ENCODE assay signal across 8 cellular contexts in the genomic region with DNA sequence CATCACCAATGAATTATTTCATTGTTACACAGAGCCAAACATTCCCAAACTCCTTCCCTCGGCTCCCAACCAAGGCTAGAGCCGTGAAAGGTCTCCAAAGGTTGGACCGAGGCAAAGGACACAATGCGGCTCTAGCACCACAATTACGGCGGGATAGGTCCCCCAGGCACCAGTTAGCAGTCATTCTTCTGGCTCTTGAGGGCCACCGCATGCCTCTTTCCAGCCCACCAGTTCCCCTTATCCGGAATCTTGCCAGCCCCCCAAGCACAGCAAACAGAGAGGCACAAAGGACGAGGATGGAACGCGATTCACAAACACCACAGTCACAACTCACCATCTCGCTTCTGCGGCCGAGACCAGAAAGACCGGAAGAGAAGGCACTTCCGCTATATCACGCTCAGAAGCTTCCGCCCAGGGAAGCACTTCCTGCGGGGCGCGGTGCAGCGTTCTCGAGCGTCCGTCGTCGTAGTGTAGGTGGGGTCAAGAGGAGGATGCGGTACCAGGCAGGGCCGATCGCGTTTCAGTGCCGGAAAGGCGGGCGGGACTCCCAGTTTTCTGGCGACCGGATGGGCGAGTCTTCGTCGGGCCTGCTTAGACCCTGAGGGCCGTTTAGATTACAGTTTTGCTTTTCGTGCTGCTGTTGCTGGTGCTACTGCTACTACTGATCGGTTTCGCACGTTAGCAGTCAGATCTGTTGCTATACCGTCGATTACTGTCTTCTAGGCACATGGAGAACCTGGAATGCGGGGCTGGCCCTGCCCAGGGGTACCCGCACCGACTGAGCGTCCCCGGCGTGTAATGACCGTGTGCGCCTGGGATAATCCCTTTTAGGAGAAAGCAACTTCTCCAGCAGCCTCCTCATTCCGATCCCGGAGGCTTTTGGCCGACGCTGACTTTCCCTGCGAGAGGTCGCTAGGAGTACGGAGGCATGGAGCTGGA. TPM values are rescaled to one million over a fixed set of nuclear protein-coding genes. Genes with fewer than 3 reads are reported as not detected.
DNase-seq lines count a peak whose midpoint lies in the region; ATAC-seq, FAIRE-seq and TF ChIP-seq lines count a peak whose summit lies in the region.

TSS of gene RPL37 (minus strand) at position 374 of the 939 bp plus-strand sequence. CDS start at position 337, 37 bp downstream.

- H3K9me3 ChIP-seq in HUES64 (ENCODE audit: insufficient read depth, low read depth, low read length) = no peaks in the 10 kb centered on the region; the same call in 1 of the 2 replicates
- H3K9me3 ChIP-seq in OCI-LY1 (ENCODE audit: low read length) = no peaks in the 10 kb centered on the region

- H4K20me1 ChIP-seq in OCI-LY1 (ENCODE audit: insufficient read depth, low read length) = no peaks in the 10 kb centered on the region

- intact Hi-C loops in Calu3 (cut with micrococcal nuclease; ENCODE audit: unreplicated experiment) = loop anchor here (2.0 kb wide), 1 partner anchor 44 kb away; no protein-coding TSS in a partner anchor

- TSS peak; percentile 100 for BruUV-seq in Calu3 (replicated peaks; lab: Mats Ljungman, UMichigan)

- 2% methylated on average over 61 of the region's 61 CpGs for WGBS in HUES64

- H3K9me2 ChIP-seq in OCI-LY1 (ENCODE audit: low read depth, low read length) = no peaks in the 10 kb centered on the region

- H3K9ac ChIP-seq in HUES64 (ENCODE audit: low read depth, low read length) (peak within 1 kb of the TSS; percentile 100), OCI-LY1 (ENCODE audit: low read length) (peak within 1 kb of the TSS; percentile 95)

- peak within 1 kb of the TSS; percentile 62; the same call in 1 of the 2 replicates for H2AFZ ChIP-seq in OCI-LY1 (ENCODE audit: low read length)

- H3K9me3 Mint-ChIP-seq in Calu3 (ENCODE audit: low read depth, unreplicated experiment) = no peaks in the 10 kb centered on the region
- H3K9me3 Mint-ChIP-seq in mesothelial cell of epicardium = no peaks in the 10 kb centered on the region

- peak within 1 kb of the TSS; percentile 93 for H3K27ac ChIP-seq in HUES64 (ENCODE audit: low read depth, low read length)
- H3K27ac ChIP-seq in OCI-LY1 (ENCODE audit: low read depth, low read length, poor library complexity, severe bottlenecking) = peak within 1 kb of the TSS; percentile 77

- FAIRE-seq in endometrium (lab: Jason Lieb, UNC) = peak; percentile 78

- peak within 1 kb of the TSS; percentile 94 for H3K4me3 ChIP-seq in HUES64 (ENCODE audit: low read length)
- peak within 1 kb of the TSS; percentile 92 for H3K4me3 ChIP-seq in OCI-LY1 (ENCODE audit: low read depth, low read length, poor library complexity, severe bottlenecking)

- DNase-seq in Calu3 (peak; percentile 93), mesothelial cell of epicardium (ENCODE audit: low spot score in 2 of 2, unreplicated experiment in 2 of 2) (peak; percentile 82 to 91)
- DNase-seq in activated CD8-positive, alpha-beta memory T cell treated with anti-CD3 and anti-CD28 coated beads, Interleukin-2, amount 50 U/mL, for 4 hours = peak; percentile 88
- peak; percentile 90 to 91 for DNase-seq in stimulated activated CD8-positive, alpha-beta memory T cell treated with anti-CD3 and anti-CD28 coated beads, Interleukin-15, amount 100 ng/mL, for 48 hours (ENCODE audit: low read depth in 2 of 2)

- H3K36me3 ChIP-seq in HUES64 (ENCODE audit: insufficient read depth, low read length) = peaks cover 47% of the 10 kb centered on the region
- peaks cover 47% of the 10 kb centered on the region for H3K36me3 ChIP-seq in OCI-LY1 (ENCODE audit: insufficient read depth, low read length)

- H3K4me1 ChIP-seq in HUES64 (ENCODE audit: insufficient read depth, low read length) = peaks cover 23% of the 10 kb centered on the region
- H3K4me1 ChIP-seq in OCI-LY1 (ENCODE audit: insufficient read depth, low read length, severe bottlenecking) = peaks cover 36% of the 10 kb centered on the region

- H3K4me1 Mint-ChIP-seq in Calu3 (ENCODE audit: low read depth, unreplicated experiment) = peaks cover 21% of the 10 kb centered on the region
- H3K4me1 Mint-ChIP-seq in mesothelial cell of epicardium = peaks cover 42% of the 10 kb centered on the region

- H3K27me3 Mint-ChIP-seq in Calu3 (ENCODE audit: unreplicated experiment) (no peaks in the 10 kb centered on the region), mesothelial cell of epicardium (ENCODE audit: low read depth) (no peaks in the 10 kb centered on the region)

- peak; percentile 93 for ATAC-seq in GM21447 (IDR thresholded peaks at IDR 0.05; ENCODE audit: unreplicated experiment)

- H3F3A ChIP-seq in OCI-LY1 (ENCODE audit: insufficient read depth, low read length) = no peaks in the 10 kb centered on the region

- peaks cover 31% of the 10 kb centered on the region for H3K79me2 ChIP-seq in OCI-LY1 (ENCODE audit: insufficient read depth, low read length)

- H3K36me3 Mint-ChIP-seq in Calu3 (ENCODE audit: insufficient read depth, unreplicated experiment) (peaks cover 56% of the 10 kb centered on the region), mesothelial cell of epicardium (peaks cover 31% of the 10 kb centered on the region)

- H3K4me3 Mint-ChIP-seq in Calu3 (ENCODE audit: low read depth, unreplicated experiment) (peak within 1 kb of the TSS; percentile 89), mesothelial cell of epicardium (peak within 1 kb of the TSS; percentile 97)

- H3K4me2 ChIP-seq in OCI-LY1 (ENCODE audit: low read length) = peak within 1 kb of the TSS; percentile 99

- H3K27me3 ChIP-seq in HUES64 (ENCODE audit: insufficient read depth, low read length) (no peaks in the 10 kb centered on the region), OCI-LY1 (ENCODE audit: insufficient read depth, low read length) (no peaks in the 10 kb centered on the region)

- TF ChIP-seq CTCF in Calu3 (IDR thresholded peaks at IDR 0.05; ENCODE audit: unreplicated experiment) (no peak), OCI-LY1 (IDR thresholded peaks at IDR 0.05; ENCODE audit: low read length) (no peak), mesothelial cell of epicardium (IDR thresholded peaks at IDR 0.05; ENCODE audit: unreplicated experiment) (no peak)

- peak within 1 kb of the TSS; percentile 98 for H3K27ac Mint-ChIP-seq in Calu3 (ENCODE audit: unreplicated experiment)
- H3K27ac Mint-ChIP-seq in mesothelial cell of epicardium = peak within 1 kb of the TSS; percentile 100

- CTCF ChIA-PET in Calu3 (lab: Charles Lee) = interaction anchor here (1.3 kb wide), 1 partner anchor 101 kb away, joined by 3 read pairs; no protein-coding TSS in a partner anchor

RNA-seq across cellular contexts. Expression of gene RPL37, which starts in this region (rescaled TPM):
- total RNA-seq in Calu3 (2022) (984 and 1,038 TPM in 2 replicates), mesothelial cell of epicardium (1,420 to 1,502 TPM (median 1,461 TPM) in 3 replicates)
- 2,381 TPM for polyA plus RNA-seq in HUES64 (2013, experiment 1 of 2)
- 2,544 TPM for polyA plus RNA-seq in HUES64 (2013, experiment 2 of 2)

Comparison
In these comparisons a context has a peak if more than half of its experiments do, and no peak if none do; other contexts are left out.
1. Peak in every context shown above with its lines: DNase-seq, ATAC-seq, H3K4me3 ChIP-seq and H3K27ac ChIP-seq.